9 cellular contexts compared by ENCODE assay signal in genomic region chr11:24386551-24387404, GRCh38.
A peak's percentile ranks its signal among the peaks of the same experiment; 100 is the strongest.
DNase-seq lines count a peak whose midpoint lies in the region; ATAC-seq and TF ChIP-seq lines count a peak whose summit lies in the region.
"Had no signal": no experiment of that assay in that cellular context is flagged by ENCODE, and none has a peak within 500 bp of the region (broad histone marks: within the 10 kb centered on the region; RNA-seq: fewer than 3 reads in every experiment).

No MANE protein-coding gene starts in this region.

- H3K27ac Mint-ChIP-seq in nephron: no peak overlapping the region
- H3K27ac Mint-ChIP-seq in naive thymus-derived CD4-positive, alpha-beta T cell: no peak overlapping the region

- no peak overlapping the region for H3K4me2 ChIP-seq in mammary epithelial cell (ENCODE audit: insufficient read depth, low read depth, low read length)

- dilution Hi-C loops in mammary epithelial cell (cut with HindIII; ENCODE audit: low sequenced_read_pairs): no loop called here

- 68% methylated on average over 6 of the region's 6 CpGs for WGBS in mammary epithelial cell (ENCODE audit: low coverage, missing lambda C conversion rate)

- CTCF ChIA-PET in mammary epithelial cell (lab: Charles Lee; ENCODE audit: low non-redundant PET): interaction anchor here (0.6 kb wide), 1 partner anchor 1841 kb away, joined by 4 read pairs; no protein-coding TSS in a partner anchor
- CTCF ChIA-PET in naive thymus-derived CD4-positive, alpha-beta T cell (lab: Charles Lee): no interaction called here

- H3K9ac ChIP-seq in mammary epithelial cell (ENCODE audit: insufficient read depth, low read length): no peak overlapping the region

- no TSS peak for BruUV-seq in mammary epithelial cell (replicated peaks; lab: Mats Ljungman, UMichigan)

- H3K4me1 Mint-ChIP-seq in nephron: no peaks in the 10 kb centered on the region
- H3K4me1 Mint-ChIP-seq in naive thymus-derived CD4-positive, alpha-beta T cell: no peaks in the 10 kb centered on the region

- H2AFZ ChIP-seq in mammary epithelial cell (ENCODE audit: low read depth, low read length): no peak overlapping the region

- DNase-seq in GM06990 (ENCODE audit: extremely low read depth, insufficient read length): no peak
- DNase-seq in NCI-H2081 treated with DMSO at 0.1 percent for 48 hours (lab: John Stamatoyannopoulos, UW): peak; percentile 7
- DNase-seq in mammary epithelial cell: peak; percentile 8
- DNase-seq in left lobe of liver (ENCODE audit: low spot score): no peak
- DNase-seq in T-helper 9 cell: no peak
- DNase-seq in naive thymus-derived CD4-positive, alpha-beta T cell: no peak
- DNase-seq: caudate nucleus had no signal

- H3K9me3 Mint-ChIP-seq in nephron: peaks cover 2% of the 10 kb centered on the region
- H3K9me3 Mint-ChIP-seq in naive thymus-derived CD4-positive, alpha-beta T cell: peaks cover 0 to 7% (median 0%) of the 10 kb centered on the region in 11 donors

- intact Hi-C loops in mammary epithelial cell (cut with micrococcal nuclease): loop anchor here (10.0 kb wide), 2 partner anchors 552 to 1272 kb away; no protein-coding TSS in a partner anchor
- intact Hi-C loops in naive thymus-derived CD4-positive, alpha-beta T cell (cut with micrococcal nuclease): no loop called here

- ATAC-seq in left lobe of liver (no peak), GM19324 (IDR thresholded peaks at IDR 0.05; ENCODE audit: low FRiP score, unreplicated experiment) (no peak)
- no peak for ATAC-seq in naive thymus-derived CD4-positive, alpha-beta T cell

- H3K4me3 Mint-ChIP-seq in nephron: no peak overlapping the region
- H3K4me3 Mint-ChIP-seq in naive thymus-derived CD4-positive, alpha-beta T cell: no peak overlapping the region

- H3K4me3 ChIP-seq in GM06990 (replicated peaks; ENCODE audit: low read depth, low read length) (no peak overlapping the region), mammary epithelial cell (replicated peaks in 1 of 3; ENCODE audit: insufficient read depth in 1 of 3, low read depth in 2 of 3, low read length in 3 of 3) (no peak overlapping the region)
- H3K4me3 ChIP-seq in naive thymus-derived CD4-positive, alpha-beta T cell (ENCODE audit: low read length): no peak overlapping the region

- H3K27ac ChIP-seq in mammary epithelial cell (ENCODE audit: insufficient read depth, low read depth, low read length): no peak overlapping the region
- H3K27ac ChIP-seq in naive thymus-derived CD4-positive, alpha-beta T cell (ENCODE audit: low read depth, low read length): no peak overlapping the region

- in situ Hi-C loops in mammary epithelial cell (cut with MboI; ENCODE audit: low sequenced_read_pairs in 2 of 2): loop anchor here in 1 of 2 donors (25.0 kb wide), 1 partner anchor 849 kb away; no protein-coding TSS in a partner anchor

- H4K20me1 ChIP-seq in mammary epithelial cell (ENCODE audit: insufficient read depth, low read length): no peaks in the 10 kb centered on the region

- no peaks in the 10 kb centered on the region for H3K36me3 Mint-ChIP-seq in nephron (ENCODE audit: low read depth)
- no peaks in the 10 kb centered on the region for H3K36me3 Mint-ChIP-seq in naive thymus-derived CD4-positive, alpha-beta T cell

- H3K9me3 ChIP-seq in mammary epithelial cell (replicated peaks; ENCODE audit: insufficient read depth, low read length): no peaks in the 10 kb centered on the region
- no peaks in the 10 kb centered on the region for H3K9me3 ChIP-seq in naive thymus-derived CD4-positive, alpha-beta T cell (ENCODE audit: control insufficient read depth in 2 of 3, low read length in 3 of 3)

- H3K27me3 ChIP-seq in GM06990 (replicated peaks; ENCODE audit: control insufficient read depth, insufficient read depth, low read length): no peaks in the 10 kb centered on the region
- no peaks in the 10 kb centered on the region for H3K27me3 ChIP-seq in mammary epithelial cell (ENCODE audit: insufficient read depth, low read length)
- H3K27me3 ChIP-seq in naive thymus-derived CD4-positive, alpha-beta T cell (ENCODE audit: control insufficient read depth in 2 of 2, insufficient read depth in 2 of 2, low read length in 2 of 2): no peaks in the 10 kb centered on the region

- H3K27me3 Mint-ChIP-seq in nephron (ENCODE audit: low read depth): no peaks in the 10 kb centered on the region
- H3K27me3 Mint-ChIP-seq in naive thymus-derived CD4-positive, alpha-beta T cell: no peaks in the 10 kb centered on the region

- H3K4me1 ChIP-seq in mammary epithelial cell (ENCODE audit: insufficient read depth, low read length): no peaks in the 10 kb centered on the region
- no peaks in the 10 kb centered on the region for H3K4me1 ChIP-seq in naive thymus-derived CD4-positive, alpha-beta T cell (ENCODE audit: control insufficient read depth in 2 of 2, insufficient read depth in 2 of 2, low read length in 2 of 2)

- H3K36me3 ChIP-seq in GM06990 (ENCODE audit: control insufficient read depth, insufficient read depth, low read length): no peaks in the 10 kb centered on the region
- H3K36me3 ChIP-seq in mammary epithelial cell (ENCODE audit: insufficient read depth, low read length): no peaks in the 10 kb centered on the region
- H3K36me3 ChIP-seq in naive thymus-derived CD4-positive, alpha-beta T cell (ENCODE audit: control insufficient read depth in 2 of 3, insufficient read depth in 3 of 3, low read length in 3 of 3): no peaks in the 10 kb centered on the region

- TF ChIP-seq CTCF in GM06990 (IDR thresholded peaks at IDR 0.05; ENCODE audit: insufficient read depth, low read length, poor library complexity, severe bottlenecking) (peak; percentile 12), mammary epithelial cell (conservative IDR thresholded peaks at IDR 0.05 in 1 of 2, IDR thresholded peaks at IDR 0.05 in 1 of 2; ENCODE audit: extremely low read depth in 1 of 2, insufficient read depth in 1 of 2, low read depth in 1 of 2, low read length in 2 of 2) (peak; percentile 19 to 52), nephron (IDR thresholded peaks at IDR 0.05; ENCODE audit: unreplicated experiment in 3 of 3) (peak; percentile 44 to 66 (median 44))

- no peaks in the 10 kb centered on the region for H3K79me2 ChIP-seq in mammary epithelial cell (ENCODE audit: insufficient read depth, low read length)

- POLR2A ChIA-PET in naive thymus-derived CD4-positive, alpha-beta T cell (lab: Charles Lee): no interaction called here

Comparison
In these comparisons a context has a peak if more than half of its experiments do, and no peak if none do; other contexts are left out.
1. DNase-seq: peak in NCI-H2081 treated with DMSO at 0.1 percent for 48 hours (single experiment) and mammary epithelial cell (single experiment); none in GM06990 (single experiment), left lobe of liver (single experiment), T-helper 9 cell (single experiment) and naive thymus-derived CD4-positive, alpha-beta T cell (0 of 9).
2. Peak in every context shown above with its lines, with median percentiles within 50 percentile points of each other: CTCF ChIP-seq.